Comparison of ENCODE assay signal across 23 cellular contexts in genomic region chr5:42157215-42157614, GRCh38.
"Had no signal": no experiment of that assay in that cellular context is flagged by ENCODE, and none has a peak within 500 bp of the region (broad histone marks: within the 10 kb centered on the region; RNA-seq: fewer than 3 reads in every experiment).

No MANE protein-coding gene starts in this region.

- DNase-seq: Kasumi-1; NCI-H1092; NCI-H1105 treated with DMSO at 0.1 percent for 48 hours; NCI-H1417 treated with DMSO at 0.1 percent for 48 hours; NCI-H146; NCI-H1694 treated with DMSO at 0.1 percent for 48 hours; NCI-H1930; NCI-H2081; NCI-H2107; NCI-H2227 treated with DMSO at 0.1 percent for 48 hours; NCI-H524; NCI-H526 treated with DMSO at 0.1 percent for 48 hours; NCI-H748 treated with DMSO at 0.1 percent for 48 hours; NK-92 treated with Interleukin-12 subunit alpha and Interleukin-12 subunit beta, amount 100 ng/mL, for 24 hours; PC-9; Peyer's patch; Right ventricle myocardium superior; SIG-M5 had no signal

- H3K4me2 ChIP-seq: KMS-11, PC-9 had no signal

- H3K4me3 ChIP-seq: K562, PC-9, Peyer's patch, SJSA1, SK-N-MC had no signal

- H3K27ac ChIP-seq: HL-60, KMS-11, PC-9, Peyer's patch, SJSA1, SK-N-MC had no signal

- ATAC-seq: K562 had no signal

- H2AFZ ChIP-seq: PC-9 had no signal

- H3K9ac ChIP-seq: KMS-11 had no signal

- H3K36me3 ChIP-seq: Peyer's patch, SJSA1 had no signal

- H3K27me3 ChIP-seq: Peyer's patch, SJSA1 had no signal

- H3K4me1 ChIP-seq: Peyer's patch, SJSA1 had no signal

- H3K9me3 ChIP-seq: Peyer's patch, SJSA1 had no signal
